ENCODE assay signal across 12 cellular contexts in the genomic region with DNA sequence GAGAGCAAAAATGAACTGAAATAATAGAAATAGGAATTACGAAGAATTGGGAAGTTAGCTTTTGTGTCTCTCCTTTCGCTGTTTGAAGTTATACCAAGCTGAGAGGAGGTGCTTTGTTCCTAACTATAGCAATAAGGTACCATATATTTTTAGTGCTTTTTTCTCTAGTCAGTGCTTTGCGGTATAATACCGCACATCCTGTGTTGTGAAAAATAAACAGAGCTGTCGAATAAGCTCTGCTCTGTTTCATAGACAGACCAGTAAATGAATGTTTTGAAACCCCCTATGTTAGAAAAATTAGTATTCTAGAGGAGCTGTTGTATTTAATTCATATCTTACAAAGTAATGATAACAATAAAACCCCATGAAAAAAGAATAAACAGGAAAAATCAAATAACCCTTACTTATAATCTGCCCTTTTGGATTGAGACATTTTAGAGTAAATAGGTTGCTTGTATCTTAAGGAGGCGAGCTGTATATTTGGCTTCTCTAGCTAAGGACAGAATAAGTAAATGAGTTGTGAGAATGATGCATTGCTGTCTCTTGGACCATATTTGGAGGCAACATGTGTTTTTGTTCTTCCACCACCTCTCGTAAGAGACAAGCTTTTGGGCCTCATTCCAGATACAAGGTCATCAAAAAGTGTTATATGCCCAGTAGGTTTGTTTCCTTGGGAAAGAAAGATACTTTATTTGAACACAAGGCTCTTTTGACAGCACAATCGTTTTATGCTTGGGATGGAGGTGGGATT.
DNase-seq lines count a peak whose midpoint lies in the region; ATAC-seq and TF ChIP-seq lines count a peak whose summit lies in the region.
"Had no signal": no experiment of that assay in that cellular context is flagged by ENCODE, and none has a peak within 500 bp of the region (broad histone marks: within the 10 kb centered on the region; RNA-seq: fewer than 3 reads in every experiment).

No MANE protein-coding gene starts in this region.

- CTCF ChIA-PET in Calu3 (lab: Charles Lee), result interaction anchor here (1.0 to 1.3 kb wide), 2 partner anchors 409 to 490 kb away, joined by 6 to 7 read pairs; no protein-coding TSS in a partner anchor

- ATAC-seq in naive B cell (ENCODE audit: low read depth in 2 of 2), result no peak
- no peak for ATAC-seq in HG03025 (IDR thresholded peaks at IDR 0.05; ENCODE audit: low FRiP score, unreplicated experiment)
- ATAC-seq: esophagus mucosa had no signal

- peaks cover 59% of the 10 kb centered on the region for H3K4me1 Mint-ChIP-seq in Calu3 (ENCODE audit: low read depth, unreplicated experiment)
- H3K4me1 Mint-ChIP-seq in naive B cell, result peaks cover 40 to 51% (median 51%) of the 10 kb centered on the region in 3 donors

- peaks cover 21% of the 10 kb centered on the region for H4K20me1 ChIP-seq in Loucy (ENCODE audit: insufficient read depth, low read length, poor library complexity, severe bottlenecking)

- DNase-seq in Calu3, result no peak
- peak; percentile 66 for DNase-seq in choroid plexus epithelial cell (ENCODE audit: low read depth)
- DNase-seq in naive B cell, result no peak
- DNase-seq in HuH-7 (ENCODE audit: low spot score), result no peak
- DNase-seq in KBM-7, result no peak
- DNase-seq in NCI-H2081 treated with DMSO at 0.1 percent for 48 hours (lab: John Stamatoyannopoulos, UW), result no peak
- DNase-seq: NCI-H1930; SHP77; stimulated activated CD4-positive, alpha-beta T cell treated with anti-CD3 and anti-CD28 coated beads, Interleukin-4, amount 100 ng/mL, for 24 hours had no signal

- no TSS peak for BruUV-seq in Calu3 (replicated peaks; lab: Mats Ljungman, UMichigan)

- H3K79me2 ChIP-seq in Loucy (ENCODE audit: insufficient read depth, low read length), result peaks cover 18% of the 10 kb centered on the region; the same call in 1 of the 2 replicates

- no peak overlapping the region for H3K4me3 Mint-ChIP-seq in Calu3 (ENCODE audit: low read depth, unreplicated experiment)
- peak overlapping the region in 2 of 8 donors; percentile 40 to 77 for H3K4me3 Mint-ChIP-seq in naive B cell

- no peaks in the 10 kb centered on the region for H3K9me3 ChIP-seq in Loucy (ENCODE audit: insufficient read depth, low read depth, low read length)

- no peaks in the 10 kb centered on the region for H3F3A ChIP-seq in Loucy (ENCODE audit: low read depth)

- peak overlapping the region; percentile 63 for H3K27ac Mint-ChIP-seq in Calu3 (ENCODE audit: unreplicated experiment)
- peak overlapping the region; percentile 69 to 90 (median 76) for H3K27ac Mint-ChIP-seq in naive B cell

- no peak overlapping the region for H2AFZ ChIP-seq in Loucy (ENCODE audit: low read length)

- in situ Hi-C loops in KBM-7 (cut with MboI; ENCODE audit: low pct_unique_long_range_greater_than_20kb, low sequenced_read_pairs), result no loop called here

- no peaks in the 10 kb centered on the region for H3K27me3 ChIP-seq in Loucy (ENCODE audit: insufficient read depth, low read length, poor library complexity, severe bottlenecking)

- H3K9me3 Mint-ChIP-seq in Calu3 (ENCODE audit: low read depth, unreplicated experiment) (no peaks in the 10 kb centered on the region), naive B cell (no peaks in the 10 kb centered on the region)

- intact Hi-C loops in Calu3 (cut with micrococcal nuclease; ENCODE audit: unreplicated experiment), result no loop called here

- H3K4me3 ChIP-seq in Loucy (ENCODE audit: low read length, poor library complexity, severe bottlenecking) (no peak overlapping the region), choroid plexus epithelial cell (ENCODE audit: low read depth, low read length) (no peak overlapping the region)

- peaks cover 73% of the 10 kb centered on the region for H3K36me3 ChIP-seq in Loucy (ENCODE audit: insufficient read depth, low read length)

- no peak overlapping the region for H3K9ac ChIP-seq in Loucy (ENCODE audit: low read depth, low read length, poor library complexity, severe bottlenecking)

- H3K36me3 Mint-ChIP-seq in Calu3 (ENCODE audit: insufficient read depth, unreplicated experiment), result peaks cover 36% of the 10 kb centered on the region
- peaks cover 15 to 17% of the 10 kb centered on the region in 2 donors for H3K36me3 Mint-ChIP-seq in naive B cell

- no peaks in the 10 kb centered on the region for H3K9me2 ChIP-seq in Loucy (replicated peaks; ENCODE audit: low read depth, low read length)

- H3K4me2 ChIP-seq in Loucy (ENCODE audit: low read depth, low read length, poor library complexity, severe bottlenecking), result peak overlapping the region; percentile 16

- H3K4me1 ChIP-seq in Loucy (ENCODE audit: insufficient read depth, low read length, poor library complexity, severe bottlenecking), result peaks cover 34% of the 10 kb centered on the region

- H3K27me3 Mint-ChIP-seq in Calu3 (ENCODE audit: unreplicated experiment) (no peaks in the 10 kb centered on the region), naive B cell (no peaks in the 10 kb centered on the region)

- TF ChIP-seq CTCF in Calu3 (IDR thresholded peaks at IDR 0.05; ENCODE audit: unreplicated experiment) (no peak), Loucy (conservative IDR thresholded peaks at IDR 0.05; ENCODE audit: low read length) (no peak), choroid plexus epithelial cell (conservative IDR thresholded peaks at IDR 0.05; ENCODE audit: low read depth, low read length) (no peak)
